19 cellular contexts compared by ENCODE assay signal in the genomic region with DNA sequence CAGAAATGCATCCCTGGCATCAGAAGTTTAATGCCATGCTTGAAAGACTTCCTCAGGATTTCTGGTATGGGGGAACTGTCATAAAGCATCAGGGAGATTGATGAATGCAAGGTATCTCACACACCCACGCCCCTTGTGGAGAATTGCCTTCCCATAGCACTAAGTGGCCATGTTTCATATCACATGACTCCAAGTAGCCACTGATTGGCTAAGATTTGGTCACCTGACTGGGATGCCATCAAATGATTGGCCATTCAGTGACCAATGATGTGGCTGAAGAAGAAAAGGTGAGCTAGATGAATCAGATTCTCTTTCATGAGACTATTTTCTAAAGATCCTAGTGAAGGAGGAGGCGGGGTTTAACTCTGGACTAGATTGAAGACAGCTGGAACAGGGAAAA. TPM values are rescaled to one million over a fixed set of nuclear protein-coding genes. Genes with fewer than 3 reads are reported as not detected.
DNase-seq lines count a peak whose midpoint lies in the region; ATAC-seq and TF ChIP-seq lines count a peak whose summit lies in the region.
"Had no signal": no experiment of that assay in that cellular context is flagged by ENCODE, and none has a peak within 500 bp of the region (broad histone marks: within the 10 kb centered on the region; RNA-seq: fewer than 3 reads in every experiment).

No MANE protein-coding gene starts in this region.

- H3K79me2 ChIP-seq in OCI-LY7 (ENCODE audit: insufficient read depth, low read depth, low read length) = no peaks in the 10 kb centered on the region

- peak overlapping the region; percentile 77 for H2AFZ ChIP-seq in OCI-LY7 (ENCODE audit: low read length)

- H3K36me3 ChIP-seq in OCI-LY7 (ENCODE audit: insufficient read depth, low read length) = no peaks in the 10 kb centered on the region
- H3K36me3 ChIP-seq: heart right ventricle, MG63, prostate gland had no signal

- H3K4me2 ChIP-seq in OCI-LY7 (ENCODE audit: low read length) = no peak overlapping the region

- no peaks in the 10 kb centered on the region for H3K9me2 ChIP-seq in OCI-LY7 (ENCODE audit: insufficient read depth, low read length)

- no peak overlapping the region for H3K4me3 ChIP-seq in OCI-LY7 (ENCODE audit: low read depth, low read length, poor library complexity, severe bottlenecking)
- H3K4me3 ChIP-seq: heart right ventricle, MG63, prostate gland had no signal

- intact Hi-C loops in OCI-LY7 (cut with micrococcal nuclease; ENCODE audit: unreplicated experiment) = no loop called here
- intact Hi-C loops in Right ventricle myocardium superior (cut with DNase I) = no loop called here

- no peak overlapping the region for H3K27ac ChIP-seq in OCI-LY7 (ENCODE audit: low read depth, low read length, poor library complexity, severe bottlenecking)
- H3K27ac ChIP-seq: heart right ventricle, HL-60, prostate gland had no signal

- H3K9me3 ChIP-seq in OCI-LY7 (ENCODE audit: low read length) = peaks cover 12% of the 10 kb centered on the region; the same call in 1 of the 2 replicates
- H3K9me3 ChIP-seq: prostate gland had no signal

- TF ChIP-seq CTCF in OCI-LY7 (conservative IDR thresholded peaks at IDR 0.05; ENCODE audit: low read length) = 0 out of 2 replicates have a peak, but pooled peaks have one; percentile 15

- no peaks in the 10 kb centered on the region for H3K4me1 ChIP-seq in OCI-LY7 (ENCODE audit: insufficient read depth, low read length, poor library complexity, severe bottlenecking)
- H3K4me1 ChIP-seq: heart right ventricle, prostate gland had no signal

- no peak for ATAC-seq in Right ventricle myocardium superior (ENCODE audit: poor library complexity)
- ATAC-seq: activated T-cell treated with anti-CD3 and anti-CD28 coated beads, Interleukin-2, amount 50 U/mL, for 72 hours; heart right ventricle had no signal

- CTCF ChIA-PET in OCI-LY7 (lab: Charles Lee; ENCODE audit: unreplicated experiment) = no interaction called here

- no peaks in the 10 kb centered on the region for H4K20me1 ChIP-seq in OCI-LY7 (ENCODE audit: insufficient read depth, low read length)

- POLR2A ChIA-PET in OCI-LY7 (lab: Charles Lee) = no interaction called here

- no TSS peak for BruUV-seq in OCI-LY7 (replicated peaks; lab: Mats Ljungman, UMichigan)

- DNase-seq in NCI-H2227 (lab: John Stamatoyannopoulos, UW; ENCODE audit: unreplicated experiment) = peak; percentile 15
- DNase-seq in NCI-H2227 treated with DMSO at 0.1 percent for 48 hours (lab: John Stamatoyannopoulos, UW) = no peak
- peak; percentile 55 for DNase-seq in OCI-LY7 (ENCODE audit: low spot score)
- peak; percentile 39 for DNase-seq in iPS-NIHi11 (ENCODE audit: low spot score)
- DNase-seq in Right ventricle myocardium superior = no peak
- DNase-seq in CD1c-positive myeloid dendritic cell (ENCODE audit: extremely low spot score) = no peak
- DNase-seq: activated CD4-positive, alpha-beta T cell treated with anti-CD3 and anti-CD28 coated beads for 4 hours; activated T-cell treated with anti-CD3 and anti-CD28 coated beads, Interleukin-2, amount 50 U/mL, for 72 hours; COR-L47; H9; heart right ventricle; MG63; naive B cell; NCI-H2107; stimulated activated CD4-positive, alpha-beta T cell treated with anti-CD3 and anti-CD28 coated beads, Interleukin-15, amount 100 ng/mL, for 24 hours had no signal

RNA-seq across cellular contexts. Expression of a gene that starts 7.3 kb away (rescaled TPM):
- total RNA-seq in OCI-LY7 (2014; rRNA removed; shearing (Covaris generic)) = not detected in 2 replicates
- not detected in 2 replicates for total RNA-seq in OCI-LY7 (2022)
- total RNA-seq in Right ventricle myocardium superior = not detected
- total RNA-seq: activated T-cell treated with anti-CD3 and anti-CD28 coated beads, Interleukin-2, amount 50 U/mL, for 72 hours; cerebellum; heart right ventricle; prostate gland had no signal

RNA-seq across cellular contexts. Expression of a gene that starts 10.4 kb away (rescaled TPM):
- not detected in 2 replicates for total RNA-seq in OCI-LY7 (2014; rRNA removed; shearing (Covaris generic))
- total RNA-seq in OCI-LY7 (2022) = not detected in 2 replicates
- total RNA-seq in Right ventricle myocardium superior = not detected
- total RNA-seq: activated T-cell treated with anti-CD3 and anti-CD28 coated beads, Interleukin-2, amount 50 U/mL, for 72 hours; cerebellum; heart right ventricle had no signal

RNA-seq across cellular contexts. Expression of a gene that starts 24.7 kb away (rescaled TPM):
- total RNA-seq in OCI-LY7 (2014; rRNA removed; shearing (Covaris generic)) = not detected in 2 replicates
- total RNA-seq in OCI-LY7 (2022) (not detected in 2 replicates), Right ventricle myocardium superior (not detected)
- total RNA-seq: activated T-cell treated with anti-CD3 and anti-CD28 coated beads, Interleukin-2, amount 50 U/mL, for 72 hours; cerebellum; heart right ventricle had no signal

RNA-seq across cellular contexts. Expression of a gene that starts 25.4 kb away (rescaled TPM):
- total RNA-seq in OCI-LY7 (2014; rRNA removed; shearing (Covaris generic)) = not detected in 2 replicates
- not detected in 2 replicates for total RNA-seq in OCI-LY7 (2022)
- not detected for total RNA-seq in Right ventricle myocardium superior
- total RNA-seq: activated T-cell treated with anti-CD3 and anti-CD28 coated beads, Interleukin-2, amount 50 U/mL, for 72 hours had no signal

RNA-seq across cellular contexts. Expression of a gene that starts 32.3 kb away (rescaled TPM):
- not detected in 2 replicates for total RNA-seq in OCI-LY7 (2014; rRNA removed; shearing (Covaris generic))
- total RNA-seq in OCI-LY7 (2022) (not detected in 2 replicates), Right ventricle myocardium superior (not detected)
- total RNA-seq: activated T-cell treated with anti-CD3 and anti-CD28 coated beads, Interleukin-2, amount 50 U/mL, for 72 hours; cerebellum; epithelial cell of proximal tubule; H9 had no signal

Comparison
In these comparisons a context has a peak if more than half of its experiments do, and no peak if none do; other contexts are left out.
1. DNase-seq: peak in NCI-H2227 (single experiment), OCI-LY7 (single experiment) and iPS-NIHi11 (single experiment); none in NCI-H2227 treated with DMSO at 0.1 percent for 48 hours (single experiment), Right ventricle myocardium superior (single experiment) and CD1c-positive myeloid dendritic cell (single experiment).